In genomic region chr12:8658361-8658760, GRCh38 we compare ENCODE assay signal across 17 cellular contexts. TPM values are rescaled to one million over a fixed set of nuclear protein-coding genes. Genes with fewer than 3 reads are reported as not detected.
A peak's percentile ranks its signal among the peaks of the same experiment; 100 is the strongest.
DNase-seq lines count a peak whose midpoint lies in the region; TF ChIP-seq lines count a peak whose summit lies in the region.
"Had no signal": no experiment of that assay in that cellular context is flagged by ENCODE, and none has a peak within 500 bp of the region (broad histone marks: within the 10 kb centered on the region; RNA-seq: fewer than 3 reads in every experiment).

No MANE protein-coding gene starts in this region.

- no peak overlapping the region for H3K4me3 ChIP-seq in BJ (ENCODE audit: low read depth, low read length)
- H3K4me3 ChIP-seq: BLaER1, breast epithelium, SJSA1, spleen had no signal

- intact Hi-C loops in posterior vena cava (cut with DNase I) = no loop called here

- no peak overlapping the region for H3K27ac Mint-ChIP-seq in activated T-cell treated with anti-CD3 and anti-CD28 coated beads, Interleukin-2, amount 50 U/mL, for 24 hours
- H3K27ac Mint-ChIP-seq: activated T-helper 17 cell treated with anti-CD3 and anti-CD28 coated beads, Interleukin-2, amount 50 U/mL, for 72 hours had no signal

- DNase-seq in BJ (ENCODE audit: low read depth) (peak; percentile 57), M059J (ENCODE audit: low read depth) (peak; percentile 52), dermis blood vessel endothelial cell (peak; percentile 13), myocyte (ENCODE audit: low read depth) (peak; percentile 69), posterior vena cava (ENCODE audit: low spot score) (no peak), activated gamma-delta T cell treated with Interleukin-2 at 50 U/mL for 16 hours (no peak)
- no peak for DNase-seq in activated T-cell treated with anti-CD3 and anti-CD28 coated beads, Interleukin-2, amount 50 U/mL, for 24 hours
- DNase-seq in activated CD8-positive, alpha-beta memory T cell treated with anti-CD3 and anti-CD28 coated beads for 24 hours = no peak
- DNase-seq: erythroblast, NCI-H1092, NCI-H526 treated with DMSO at 0.1 percent for 48 hours, spleen had no signal

- H3K27me3 ChIP-seq in BJ (ENCODE audit: control insufficient read depth, insufficient read depth, low read length) = no peaks in the 10 kb centered on the region
- H3K27me3 ChIP-seq: BLaER1, breast epithelium, spleen had no signal

- POLR2A ChIA-PET in BJ (lab: Charles Lee) = no interaction called here

- H3K9me3 Mint-ChIP-seq in activated T-cell treated with anti-CD3 and anti-CD28 coated beads, Interleukin-2, amount 50 U/mL, for 24 hours = no peaks in the 10 kb centered on the region
- H3K9me3 Mint-ChIP-seq: activated T-helper 17 cell treated with anti-CD3 and anti-CD28 coated beads, Interleukin-2, amount 50 U/mL, for 72 hours; neural crest cell had no signal

- CTCF ChIA-PET in BJ (lab: Yijun Ruan, JAX) = interaction anchor here (0.7 to 3.0 kb wide), 10 partner anchors 18 to 391 kb away, joined by 3 to 40 read pairs (median 10); no protein-coding TSS in a partner anchor

- no peaks in the 10 kb centered on the region for H3K36me3 Mint-ChIP-seq in activated T-cell treated with anti-CD3 and anti-CD28 coated beads, Interleukin-2, amount 50 U/mL, for 24 hours (ENCODE audit: low read depth)

- H3K4me1 Mint-ChIP-seq in activated T-cell treated with anti-CD3 and anti-CD28 coated beads, Interleukin-2, amount 50 U/mL, for 24 hours (ENCODE audit: low read depth) = no peaks in the 10 kb centered on the region
- H3K4me1 Mint-ChIP-seq: activated T-helper 17 cell treated with anti-CD3 and anti-CD28 coated beads, Interleukin-2, amount 50 U/mL, for 72 hours; neural crest cell had no signal

- peaks cover 14% of the 10 kb centered on the region for H3K27me3 Mint-ChIP-seq in activated T-cell treated with anti-CD3 and anti-CD28 coated beads, Interleukin-2, amount 50 U/mL, for 24 hours

- no peak for TF ChIP-seq CTCF in BJ (IDR thresholded peaks at IDR 0.05; ENCODE audit: insufficient read depth, low read depth, low read length)

- H3K36me3 ChIP-seq in BJ (ENCODE audit: control insufficient read depth, insufficient read depth, low read length) = no peaks in the 10 kb centered on the region
- H3K36me3 ChIP-seq: BLaER1, breast epithelium, SJSA1, spleen had no signal

- no peak overlapping the region for H3K4me3 Mint-ChIP-seq in activated T-cell treated with anti-CD3 and anti-CD28 coated beads, Interleukin-2, amount 50 U/mL, for 24 hours
- H3K4me3 Mint-ChIP-seq: activated T-helper 17 cell treated with anti-CD3 and anti-CD28 coated beads, Interleukin-2, amount 50 U/mL, for 72 hours; neural crest cell had no signal

RNA-seq across cellular contexts. Expression of gene MFAP5, which starts 4.3 kb away (rescaled TPM):
- polyA plus RNA-seq in BJ (2011; rRNA removed) = 172 and 174 TPM in 2 replicates
- 40.0 and 41.8 TPM in 2 replicates for polyA minus RNA-seq in BJ (2011; rRNA and poly(A)+ RNA removed)
- not detected in 2 replicates for total RNA-seq in M059J (2014; rRNA removed; shearing (Covaris generic))
- total RNA-seq in dermis blood vessel endothelial cell (0.19 and 0.85 TPM in 2 replicates), myocyte (130 and 136 TPM in 2 replicates), posterior vena cava (100 to 1,000 TPM in 1 of 2 donors, 10 to 100 TPM in 1; 61.0 to 362 TPM)
- polyA plus RNA-seq in myocyte (2012) = 472 TPM
- total RNA-seq: activated T-helper 17 cell treated with anti-CD3 and anti-CD28 coated beads, Interleukin-2, amount 50 U/mL, for 72 hours; neural crest cell had no signal

RNA-seq across cellular contexts. Expression of gene RIMKLB, which starts 39.4 kb away (rescaled TPM):
- 9.7 and 17.4 TPM in 2 replicates for polyA plus RNA-seq in BJ (2011; rRNA removed)
- 11.5 and 11.6 TPM in 2 replicates for polyA minus RNA-seq in BJ (2011; rRNA and poly(A)+ RNA removed)
- 4.0 and 9.2 TPM in 2 replicates for total RNA-seq in M059J (2014; rRNA removed; shearing (Covaris generic))
- total RNA-seq in dermis blood vessel endothelial cell = 46.4 and 180 TPM in 2 replicates
- total RNA-seq in myocyte = 38.3 and 39.1 TPM in 2 replicates
- polyA plus RNA-seq in myocyte (2012) = 20.3 TPM
- total RNA-seq in posterior vena cava = 10 to 100 TPM; 51.1 to 56.3 TPM

RNA-seq across cellular contexts. Expression of gene AICDA, which starts 45.7 kb away (rescaled TPM):
- not detected in 2 replicates for polyA plus RNA-seq in BJ (2011; rRNA removed)
- polyA minus RNA-seq in BJ (2011; rRNA and poly(A)+ RNA removed) = not detected in 2 replicates
- not detected in 2 replicates for total RNA-seq in M059J (2014; rRNA removed; shearing (Covaris generic))
- total RNA-seq in dermis blood vessel endothelial cell (not detected in 2 replicates), myocyte (0.43 TPM in 1 of 2 replicates, not detected in the other), posterior vena cava (under 1 TPM in 1 of 2 donors, not detected in 1; 0.28 TPM)
- polyA plus RNA-seq in myocyte (2012) = 0.20 TPM
- total RNA-seq: activated T-helper 17 cell treated with anti-CD3 and anti-CD28 coated beads, Interleukin-2, amount 50 U/mL, for 72 hours; neural crest cell; SJSA1 had no signal

Comparison
In these comparisons a context has a peak if more than half of its experiments do, and no peak if none do; other contexts are left out.
1. DNase-seq: peak in BJ (single experiment), M059J (single experiment), dermis blood vessel endothelial cell (single experiment) and myocyte (single experiment); none in activated T-cell treated with anti-CD3 and anti-CD28 coated beads, Interleukin-2, amount 50 U/mL, for 24 hours (single experiment), posterior vena cava (single experiment), activated gamma-delta T cell treated with Interleukin-2 at 50 U/mL for 16 hours (single experiment) and activated CD8-positive, alpha-beta memory T cell treated with anti-CD3 and anti-CD28 coated beads for 24 hours (single experiment).
2. RNA of gene MFAP5, which starts 4.3 kb away (total RNA-seq): 61.0 to 362 TPM in posterior vena cava and 130 to 136 TPM in myocyte; 0.19 to 0.85 TPM in dermis blood vessel endothelial cell and not detected in M059J; every median in the first group is over 10 times any median in the second.